Comparison of ENCODE assay signal across 26 cellular contexts in genomic region chrX:18288716-18289115, GRCh38.
DNase-seq lines count a peak whose midpoint lies in the region; ATAC-seq and TF ChIP-seq lines count a peak whose summit lies in the region.
"Had no signal": no experiment of that assay in that cellular context is flagged by ENCODE, and none has a peak within 500 bp of the region (broad histone marks: within the 10 kb centered on the region; RNA-seq: fewer than 3 reads in every experiment).

No MANE protein-coding gene starts in this region.

- no peaks in the 10 kb centered on the region for H3K4me1 ChIP-seq in H9 (ENCODE audit: insufficient read depth, low read length)
- peaks cover 40% of the 10 kb centered on the region for H3K4me1 ChIP-seq in HUES6 (ENCODE audit: control insufficient read depth, insufficient read depth, low read length)
- H3K4me1 ChIP-seq in ectodermal cell (ENCODE audit: control insufficient read depth, insufficient read depth, low read length): no peaks in the 10 kb centered on the region
- H3K4me1 ChIP-seq in upper lobe of left lung: no peaks in the 10 kb centered on the region
- H3K4me1 ChIP-seq: BLaER1 had no signal

- no peak for TF ChIP-seq EP300 in upper lobe of left lung (IDR thresholded peaks at IDR 0.05)

- TF ChIP-seq POLR2A in upper lobe of left lung (IDR thresholded peaks at IDR 0.05): no peak

- H2BK20ac ChIP-seq in H9 (ENCODE audit: low read depth, low read length, poor library complexity, severe bottlenecking): no peak overlapping the region

- no peak overlapping the region for H3K4ac ChIP-seq in H9 (ENCODE audit: low read depth, low read length)

- no peaks in the 10 kb centered on the region for H3K23me2 ChIP-seq in H9 (ENCODE audit: insufficient read length, low read depth, low read length, poor library complexity, severe bottlenecking)

- H2BK15ac ChIP-seq in H9 (ENCODE audit: low read depth, low read length): no peak overlapping the region

- no peaks in the 10 kb centered on the region for H3K36me3 ChIP-seq in HUES6 (ENCODE audit: control insufficient read depth, insufficient read depth, low read length)
- no peaks in the 10 kb centered on the region for H3K36me3 ChIP-seq in ectodermal cell (ENCODE audit: control insufficient read depth, insufficient read depth, low read length)
- H3K36me3 ChIP-seq in upper lobe of left lung: no peaks in the 10 kb centered on the region
- H3K36me3 ChIP-seq: BLaER1, tibial artery, WERI-Rb-1 had no signal

- no peak overlapping the region for H3K14ac ChIP-seq in H9 (ENCODE audit: insufficient read depth, low read length)

- H3K27me3 Mint-ChIP-seq in H9 (ENCODE audit: low read depth): no peaks in the 10 kb centered on the region
- H3K27me3 Mint-ChIP-seq in nephron progenitor cell (ENCODE audit: low read depth, poor library complexity): peaks cover 6% of the 10 kb centered on the region
- H3K27me3 Mint-ChIP-seq: IgD-negative memory B cell, naive B cell had no signal

- H3K9me3 ChIP-seq in H9 (ENCODE audit: control insufficient read depth, low read depth, low read length) (peaks cover 20% of the 10 kb centered on the region), HUES6 (ENCODE audit: control insufficient read depth, insufficient read depth, low read depth, low read length) (no peaks in the 10 kb centered on the region), ectodermal cell (ENCODE audit: control insufficient read depth, low read length) (no peaks in the 10 kb centered on the region), upper lobe of left lung (no peaks in the 10 kb centered on the region)
- H3K9me3 ChIP-seq: SJCRH30, tibial artery had no signal

- peak overlapping the region in 2 of 3 experiments; percentile 13 to 87; a peak in 3 of 7 replicates for H3K27ac Mint-ChIP-seq in H9
- peak overlapping the region; percentile 47 for H3K27ac Mint-ChIP-seq in nephron progenitor cell
- H3K27ac Mint-ChIP-seq: activated naive CD4-positive, alpha-beta T cell treated with anti-CD3 and anti-CD28 coated beads, Interleukin-2, amount 50 U/mL, for 72 hours; IgD-negative memory B cell; mesothelial cell of epicardium; naive B cell had no signal

- no CpG with 5 or more reads among the region's 3 CpGs for WGBS in H9 (ENCODE audit: extremely low coverage, insufficient read length, low lambda C conversion rate)
- WGBS in ectodermal cell, 2 experiments: 4 to 7% methylated on average over 2 of the region's 3 CpGs
- 53 to 88% methylated on average over 3 of the region's 3 CpGs for WGBS in upper lobe of left lung, 2 donors

- peak overlapping the region; percentile 25 to 59; a peak in 4 of 5 replicates for H3K4me3 Mint-ChIP-seq in H9
- H3K4me3 Mint-ChIP-seq in nephron progenitor cell: peak overlapping the region; percentile 83
- H3K4me3 Mint-ChIP-seq: IgD-negative memory B cell, mesothelial cell of epicardium, naive B cell had no signal

- no peaks in the 10 kb centered on the region for H4K20me1 ChIP-seq in H9 (ENCODE audit: control insufficient read depth, insufficient read depth, insufficient read length)

- no peak overlapping the region for H3K27ac ChIP-seq in H9 (ENCODE audit: insufficient read length, low read depth, low read length)
- no peak overlapping the region for H3K27ac ChIP-seq in HUES6 (ENCODE audit: low read depth, low read length)
- no peak overlapping the region for H3K27ac ChIP-seq in ectodermal cell (ENCODE audit: insufficient read depth, low read depth, low read length, poor library complexity, severe bottlenecking)
- H3K27ac ChIP-seq in upper lobe of left lung: no peak overlapping the region
- H3K27ac ChIP-seq: BLaER1, SJCRH30, tibial artery, WERI-Rb-1 had no signal

- no peak overlapping the region for H4K5ac ChIP-seq in H9 (ENCODE audit: insufficient read length, low read depth, low read length)

- H3K79me1 ChIP-seq in H9 (ENCODE audit: insufficient read depth, low read depth, low read length, poor library complexity, severe bottlenecking): no peaks in the 10 kb centered on the region

- H3K36me3 Mint-ChIP-seq in H9 (ENCODE audit: insufficient read depth in 1 of 3, low read depth in 3 of 3) (no peaks in the 10 kb centered on the region; a peak in 2 of 7 replicates), nephron progenitor cell (ENCODE audit: low read depth) (peaks cover 22% of the 10 kb centered on the region)
- H3K36me3 Mint-ChIP-seq: activated naive CD4-positive, alpha-beta T cell treated with anti-CD3 and anti-CD28 coated beads, Interleukin-2, amount 50 U/mL, for 72 hours; IgD-negative memory B cell; naive B cell had no signal

- H3K18ac ChIP-seq in H9 (ENCODE audit: insufficient read length, low read depth, low read length): no peak overlapping the region

- H3K9ac ChIP-seq in H9 (ENCODE audit: extremely low read depth, insufficient read length, low read length) (no peak overlapping the region), HUES6 (ENCODE audit: low read length) (no peak overlapping the region)
- H3K9ac ChIP-seq: BLaER1 had no signal

- no peak for DNase-seq in H9
- peak; percentile 18 for DNase-seq in nephron progenitor cell
- DNase-seq in upper lobe of left lung: no peak
- no peak for DNase-seq in OCI-M2 (lab: John Stamatoyannopoulos, UW; ENCODE audit: unreplicated experiment)
- DNase-seq: activated CD4-positive, alpha-beta T cell treated with anti-CD3 and anti-CD28 coated beads for 48 hours; amygdala; DMS153; effector CD4-positive, alpha-beta T cell; hypothalamus; islet precursor cell; naive B cell; NCI-H1694 treated with DMSO at 0.1 percent for 48 hours; NCI-H748 treated with DMSO at 0.1 percent for 48 hours; RPMI8226; stimulated activated CD4-positive, alpha-beta T cell treated with anti-CD3 and anti-CD28 coated beads, Interleukin-4, amount 100 ng/mL, for 1 hour; SW 1271; tibial artery; WERI-Rb-1 had no signal

- no peak overlapping the region for H3K56ac ChIP-seq in H9 (ENCODE audit: insufficient read length, low read depth, low read length)

- no peak for TF ChIP-seq CTCF in H9 (conservative IDR thresholded peaks at IDR 0.05)
- no peak for TF ChIP-seq CTCF in nephron progenitor cell (IDR thresholded peaks at IDR 0.05)
- TF ChIP-seq CTCF in upper lobe of left lung (IDR thresholded peaks at IDR 0.05): no peak

- H3K27me3 ChIP-seq in H9 (ENCODE audit: insufficient read depth, low read length) (no peaks in the 10 kb centered on the region), HUES6 (ENCODE audit: control insufficient read depth, insufficient read depth, low read length) (no peaks in the 10 kb centered on the region), ectodermal cell (ENCODE audit: control insufficient read depth, insufficient read depth, low read length, poor library complexity, severe bottlenecking) (no peaks in the 10 kb centered on the region), upper lobe of left lung (no peaks in the 10 kb centered on the region)
- H3K27me3 ChIP-seq: SJCRH30, tibial artery had no signal

- H3K79me2 ChIP-seq in H9 (ENCODE audit: insufficient read depth, low read length): no peaks in the 10 kb centered on the region

- ATAC-seq in upper lobe of left lung (ENCODE audit: low FRiP score in 2 of 2) (no peak), GM21515 (IDR thresholded peaks at IDR 0.05; ENCODE audit: unreplicated experiment) (no peak)
- ATAC-seq: activated naive CD4-positive, alpha-beta T cell treated with anti-CD3 and anti-CD28 coated beads, Interleukin-2, amount 50 U/mL, for 72 hours had no signal

- no peak overlapping the region for H2AFZ ChIP-seq in H9 (ENCODE audit: low read length)

- H2BK120ac ChIP-seq in H9 (ENCODE audit: low read depth, low read length, poor library complexity, severe bottlenecking): no peak overlapping the region

- H2BK12ac ChIP-seq in H9 (ENCODE audit: insufficient read length, low read depth, low read length): no peak overlapping the region

- no peak overlapping the region for H3T11ph ChIP-seq in H9 (ENCODE audit: low read length)

- H3K4me3 ChIP-seq in HUES6 (ENCODE audit: low read depth, low read length) (peak overlapping the region; percentile 26), ectodermal cell (ENCODE audit: insufficient read depth, low read depth, low read length) (peak overlapping the region; percentile 12), upper lobe of left lung (no peak overlapping the region)
- H3K4me3 ChIP-seq: BLaER1, SJCRH30, tibial artery had no signal

- H2BK5ac ChIP-seq in H9 (ENCODE audit: insufficient read length, low read length): no peak overlapping the region

- H3K4me1 Mint-ChIP-seq in H9: peaks cover 23 to 36% of the 10 kb centered on the region in 2 experiments
- peaks cover 41% of the 10 kb centered on the region for H3K4me1 Mint-ChIP-seq in nephron progenitor cell
- H3K4me1 Mint-ChIP-seq: IgD-negative memory B cell, naive B cell had no signal

- no peak overlapping the region for H4K8ac ChIP-seq in H9 (replicated peaks; ENCODE audit: insufficient read length, low read depth, low read length)

- no peak overlapping the region for H4K91ac ChIP-seq in H9 (ENCODE audit: insufficient read length, low read depth, low read length)

- H3K23ac ChIP-seq in H9 (ENCODE audit: insufficient read length, low read depth, low read length): no peak overlapping the region

- no peak overlapping the region for H2AK5ac ChIP-seq in H9 (ENCODE audit: insufficient read length, low read length)

- H3K9me3 Mint-ChIP-seq in H9 (peaks cover 33 to 53% of the 10 kb centered on the region in 2 experiments), nephron progenitor cell (peaks cover 35% of the 10 kb centered on the region)
- H3K9me3 Mint-ChIP-seq: activated naive CD4-positive, alpha-beta T cell treated with anti-CD3 and anti-CD28 coated beads, Interleukin-2, amount 50 U/mL, for 72 hours; IgD-negative memory B cell had no signal

- no peak overlapping the region for H3K4me2 ChIP-seq in H9 (ENCODE audit: insufficient read depth, insufficient read length, low read length)
- H3K4me2 ChIP-seq: BLaER1 had no signal

Comparison
In these comparisons a context has a peak if more than half of its experiments do, and no peak if none do; other contexts are left out.
1. H3K4me3 ChIP-seq: peak in HUES6 (single experiment) and ectodermal cell (single experiment); none in upper lobe of left lung (0 of 4).